ENCODE assay signal across 18 cellular contexts in genomic region chr7:130927062-130927461, GRCh38.
DNase-seq lines count a peak whose midpoint lies in the region; ATAC-seq and TF ChIP-seq lines count a peak whose summit lies in the region.
"Had no signal": no experiment of that assay in that cellular context is flagged by ENCODE, and none has a peak within 500 bp of the region (broad histone marks: within the 10 kb centered on the region; RNA-seq: fewer than 3 reads in every experiment).

No MANE protein-coding gene starts in this region.

- peaks cover 93% of the 10 kb centered on the region for H3K4me1 Mint-ChIP-seq in activated naive CD4-positive, alpha-beta T cell treated with anti-CD3 and anti-CD28 coated beads for 36 hours (ENCODE audit: low read depth)
- H3K4me1 Mint-ChIP-seq in activated B cell treated with CpG ODN at 0.5 μM for 24 hours, result peaks cover 77% of the 10 kb centered on the region
- H3K4me1 Mint-ChIP-seq in effector memory CD8-positive, alpha-beta T cell (ENCODE audit: low read depth in 2 of 2), result peaks cover 60 to 82% of the 10 kb centered on the region in 2 donors
- H3K4me1 Mint-ChIP-seq in stimulated activated naive B cell treated with anti-CD40 and anti-IgM and Interleukin-4, amounts not matched to agents 10 μg/mL and 1 μg/mL and 100 μg/mL, for 72 hours, result peaks cover 41 to 74% of the 10 kb centered on the region in 2 donors

- H3K27me3 Mint-ChIP-seq in activated naive CD4-positive, alpha-beta T cell treated with anti-CD3 and anti-CD28 coated beads for 36 hours (ENCODE audit: low read depth), result no peaks in the 10 kb centered on the region
- H3K27me3 Mint-ChIP-seq in activated B cell treated with CpG ODN at 0.5 μM for 24 hours, result no peaks in the 10 kb centered on the region
- no peaks in the 10 kb centered on the region for H3K27me3 Mint-ChIP-seq in effector memory CD8-positive, alpha-beta T cell
- no peaks in the 10 kb centered on the region for H3K27me3 Mint-ChIP-seq in stimulated activated naive B cell treated with anti-CD40 and anti-IgM and Interleukin-4, amounts not matched to agents 10 μg/mL and 1 μg/mL and 100 μg/mL, for 72 hours

- intact Hi-C loops in activated naive CD4-positive, alpha-beta T cell treated with anti-CD3 and anti-CD28 coated beads for 36 hours (cut with micrococcal nuclease), result no loop called here
- intact Hi-C loops in activated B cell treated with CpG ODN at 0.5 μM for 24 hours (cut with micrococcal nuclease), result loop anchor here (2.0 kb wide), 1 partner anchor 16 kb away; no protein-coding TSS in a partner anchor

- CTCF ChIA-PET in activated naive CD4-positive, alpha-beta T cell treated with anti-CD3 and anti-CD28 coated beads for 36 hours (lab: Charles Lee), result interaction anchor here (1.2 kb wide), 1 partner anchor 30 kb away, joined by 4 read pairs; no protein-coding TSS in a partner anchor
- CTCF ChIA-PET in activated B cell treated with CpG ODN at 0.5 μM for 24 hours (lab: Charles Lee), result no interaction called here

- H3K9me3 Mint-ChIP-seq in activated naive CD4-positive, alpha-beta T cell treated with anti-CD3 and anti-CD28 coated beads for 36 hours, result no peaks in the 10 kb centered on the region
- H3K9me3 Mint-ChIP-seq in activated B cell treated with CpG ODN at 0.5 μM for 24 hours, result no peaks in the 10 kb centered on the region
- no peaks in the 10 kb centered on the region for H3K9me3 Mint-ChIP-seq in effector memory CD8-positive, alpha-beta T cell
- H3K9me3 Mint-ChIP-seq in stimulated activated naive B cell treated with anti-CD40 and anti-IgM and Interleukin-4, amounts not matched to agents 10 μg/mL and 1 μg/mL and 100 μg/mL, for 72 hours, result no peaks in the 10 kb centered on the region
- H3K9me3 Mint-ChIP-seq: H9, WTC11 had no signal

- peaks cover 69% of the 10 kb centered on the region for H3K36me3 Mint-ChIP-seq in activated naive CD4-positive, alpha-beta T cell treated with anti-CD3 and anti-CD28 coated beads for 36 hours (ENCODE audit: low read depth)
- H3K36me3 Mint-ChIP-seq in activated B cell treated with CpG ODN at 0.5 μM for 24 hours (ENCODE audit: low read depth), result peaks cover 75% of the 10 kb centered on the region
- H3K36me3 Mint-ChIP-seq in effector memory CD8-positive, alpha-beta T cell (ENCODE audit: insufficient read depth), result peaks cover 79% of the 10 kb centered on the region
- H3K36me3 Mint-ChIP-seq in stimulated activated naive B cell treated with anti-CD40 and anti-IgM and Interleukin-4, amounts not matched to agents 10 μg/mL and 1 μg/mL and 100 μg/mL, for 72 hours, result peaks cover 32 to 51% of the 10 kb centered on the region in 2 donors
- H3K36me3 Mint-ChIP-seq: WTC11 had no signal

- H3K4me3 Mint-ChIP-seq in activated naive CD4-positive, alpha-beta T cell treated with anti-CD3 and anti-CD28 coated beads for 36 hours, result no peak overlapping the region
- no peak overlapping the region for H3K4me3 Mint-ChIP-seq in activated B cell treated with CpG ODN at 0.5 μM for 24 hours
- H3K4me3 Mint-ChIP-seq in effector memory CD8-positive, alpha-beta T cell, result peak overlapping the region; percentile 72 to 77
- H3K4me3 Mint-ChIP-seq in stimulated activated naive B cell treated with anti-CD40 and anti-IgM and Interleukin-4, amounts not matched to agents 10 μg/mL and 1 μg/mL and 100 μg/mL, for 72 hours, result peak overlapping the region in 1 of 2 donors; percentile 26
- H3K4me3 Mint-ChIP-seq: H9, WTC11 had no signal

- POLR2A ChIA-PET in activated B cell treated with CpG ODN at 0.5 μM for 24 hours (lab: Charles Lee), result interaction anchor here (0.6 to 1.2 kb wide), 3 partner anchors 14 to 113 kb away, joined by 3 to 7 read pairs (median 5); no protein-coding TSS in a partner anchor

- no peak for DNase-seq in activated naive CD4-positive, alpha-beta T cell treated with anti-CD3 and anti-CD28 coated beads for 36 hours
- DNase-seq in activated naive CD4-positive, alpha-beta T cell treated with Interleukin-2 at 50 U/mL for 16 hours, result no peak
- no peak for DNase-seq in activated B cell treated with CpG ODN at 0.5 μM for 24 hours
- no peak for DNase-seq in effector memory CD8-positive, alpha-beta T cell
- no peak for DNase-seq in stimulated activated naive B cell treated with anti-CD40 and anti-IgM and Interleukin-4, amounts not matched to agents 10 μg/mL and 1 μg/mL and 100 μg/mL, for 72 hours
- DNase-seq: brain microvascular endothelial cell; DMS153; effector CD4-positive, alpha-beta T cell; H9; left ventricle myocardium inferior; NCI-H1436 treated with DMSO at 0.1 percent for 48 hours; NCI-H446 treated with DMSO at 0.1 percent for 48 hours; right cardiac atrium; stomach had no signal

- no peak for TF ChIP-seq CTCF in activated B cell treated with CpG ODN at 0.5 μM for 24 hours (IDR thresholded peaks at IDR 0.05)

- no peak for ATAC-seq in activated B cell treated with CpG ODN at 0.5 μM for 24 hours (ENCODE audit: low read depth)
- peak; percentile 2 for ATAC-seq in effector memory CD8-positive, alpha-beta T cell (replicated peaks)
- no peak for ATAC-seq in stimulated activated naive B cell treated with anti-CD40 and anti-IgM and Interleukin-4, amounts not matched to agents 10 μg/mL and 1 μg/mL and 100 μg/mL, for 72 hours (replicated peaks)
- no peak for ATAC-seq in GM19397 (IDR thresholded peaks at IDR 0.05; ENCODE audit: unreplicated experiment)
- no peak for ATAC-seq in HG03095 (IDR thresholded peaks at IDR 0.05; ENCODE audit: unreplicated experiment)
- ATAC-seq in GM21381 (IDR thresholded peaks at IDR 0.05; ENCODE audit: unreplicated experiment), result no peak
- ATAC-seq: WTC11 had no signal

- peak overlapping the region; percentile 94 for H3K27ac Mint-ChIP-seq in activated naive CD4-positive, alpha-beta T cell treated with anti-CD3 and anti-CD28 coated beads for 36 hours
- H3K27ac Mint-ChIP-seq in activated B cell treated with CpG ODN at 0.5 μM for 24 hours, result peak overlapping the region; percentile 15
- H3K27ac Mint-ChIP-seq in effector memory CD8-positive, alpha-beta T cell, result peak overlapping the region; percentile 93 to 95
- peak overlapping the region; percentile 85 for H3K27ac Mint-ChIP-seq in stimulated activated naive B cell treated with anti-CD40 and anti-IgM and Interleukin-4, amounts not matched to agents 10 μg/mL and 1 μg/mL and 100 μg/mL, for 72 hours

Comparison
In these comparisons a context has a peak if more than half of its experiments do, and no peak if none do; other contexts are left out.
1. H3K27ac Mint-ChIP-seq: peak in every context shown above with its lines; median percentile 94 in activated naive CD4-positive, alpha-beta T cell treated with anti-CD3 and anti-CD28 coated beads for 36 hours; 94 in effector memory CD8-positive, alpha-beta T cell; 85 in stimulated activated naive B cell treated with anti-CD40 and anti-IgM and Interleukin-4, amounts not matched to agents 10 μg/mL and 1 μg/mL and 100 μg/mL, for 72 hours; 15 in activated B cell treated with CpG ODN at 0.5 μM for 24 hours.
2. H3K4me3 Mint-ChIP-seq: peak in effector memory CD8-positive, alpha-beta T cell (2 of 2); none in activated naive CD4-positive, alpha-beta T cell treated with anti-CD3 and anti-CD28 coated beads for 36 hours (single experiment) and activated B cell treated with CpG ODN at 0.5 μM for 24 hours (single experiment).